Comparison of ENCODE assay signal across 29 cellular contexts in the genomic region with DNA sequence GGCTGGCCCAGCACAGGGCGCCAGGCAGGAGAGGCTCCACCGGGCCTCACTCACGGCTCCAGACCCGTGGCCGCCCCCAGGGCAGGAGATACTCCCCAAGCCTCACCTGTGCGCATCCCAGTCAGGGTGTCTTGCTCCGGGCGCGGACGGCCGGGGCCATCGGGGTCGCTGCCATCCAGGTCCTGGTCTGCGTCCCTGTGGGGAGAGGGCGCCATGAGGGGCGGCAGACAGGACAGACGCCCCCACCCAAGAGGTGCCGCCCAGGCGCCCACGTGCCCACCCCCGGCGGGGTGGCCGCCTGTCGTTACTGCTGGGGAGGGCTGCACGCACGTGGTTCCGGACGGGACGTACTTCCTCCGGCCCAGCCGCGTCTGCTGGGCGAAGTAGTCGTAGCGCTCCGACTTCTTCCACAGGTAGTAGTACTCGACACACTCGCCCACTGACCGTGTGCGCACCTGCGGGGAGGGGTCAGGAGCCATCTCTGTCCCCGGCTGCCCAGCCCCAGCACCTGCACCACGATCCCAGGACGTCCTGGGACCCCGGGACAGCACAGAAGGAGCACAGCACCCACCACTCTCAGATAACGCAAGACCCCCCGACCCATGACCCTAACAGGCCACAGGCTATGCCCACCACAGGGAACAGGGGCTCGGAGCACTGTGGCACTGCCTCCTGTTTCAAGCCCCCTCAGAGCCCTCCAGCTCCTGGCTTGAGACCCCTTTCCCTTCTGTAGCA. TPM values are rescaled to one million over a fixed set of nuclear protein-coding genes. Genes with fewer than 3 reads are reported as not detected.
A peak's percentile ranks its signal among the peaks of the same experiment; 100 is the strongest.
DNase-seq lines count a peak whose midpoint lies in the region; ATAC-seq and TF ChIP-seq lines count a peak whose summit lies in the region.
"Had no signal": no experiment of that assay in that cellular context is flagged by ENCODE, and none has a peak within 500 bp of the region (broad histone marks: within the 10 kb centered on the region; RNA-seq: fewer than 3 reads in every experiment).

No MANE protein-coding gene starts in this region.

- H3K9ac ChIP-seq in skeletal muscle tissue (ENCODE audit: low read depth in 1 of 3, low read length in 3 of 3): peak overlapping the region in 1 of 3 donors; percentile 78

- H3K9me3 ChIP-seq in left lung (no peaks in the 10 kb centered on the region), skeletal muscle tissue (ENCODE audit: control insufficient read depth in 3 of 3, low read length in 3 of 3) (no peaks in the 10 kb centered on the region), T-helper 17 cell (ENCODE audit: control insufficient read depth, low read length, poor library complexity, severe bottlenecking) (no peaks in the 10 kb centered on the region), ovary (no peaks in the 10 kb centered on the region)
- H3K9me3 ChIP-seq: BE2C, colonic mucosa, Peyer's patch, thyroid gland had no signal

- H3K36me3 Mint-ChIP-seq in T-helper 17 cell (ENCODE audit: low read depth): peaks cover 5% of the 10 kb centered on the region
- peaks cover 55% of the 10 kb centered on the region for H3K36me3 Mint-ChIP-seq in GM23338 (ENCODE audit: low read depth)
- H3K36me3 Mint-ChIP-seq: natural killer cell treated with Interleukin-12 subunit alpha and Interleukin-12 subunit beta and Interleukin-15 and Interleukin-18, amount 100 ng/mL, for 72 hours had no signal

- H3K4me1 Mint-ChIP-seq in T-helper 17 cell: no peaks in the 10 kb centered on the region
- H3K4me1 Mint-ChIP-seq in GM23338: no peaks in the 10 kb centered on the region
- H3K4me1 Mint-ChIP-seq: activated CD4-positive, alpha-beta T cell treated with anti-CD3 and anti-CD28 coated beads, Interleukin-2, amount 10 ng/mL, durations not matched to agents 24 days and 14 days; activated naive CD8-positive, alpha-beta T cell treated with anti-CD3 and anti-CD28 coated beads, Interleukin-2, amount 10 ng/mL, durations not matched to agents 7 days and 5 days had no signal

- no peak for TF ChIP-seq CTCF in LNCaP clone FGC (IDR thresholded peaks at IDR 0.05; ENCODE audit: control insufficient read depth, extremely low read depth, insufficient read depth)
- no peak for TF ChIP-seq CTCF in left lung (IDR thresholded peaks at IDR 0.05)
- no peak for TF ChIP-seq CTCF in GM23338 (conservative IDR thresholded peaks at IDR 0.05; ENCODE audit: low read depth in 2 of 2)
- TF ChIP-seq CTCF in ovary (IDR thresholded peaks at IDR 0.05): no peak

- peak overlapping the region; percentile 39 to 70 for H3K27ac ChIP-seq in left lung
- no peak overlapping the region for H3K27ac ChIP-seq in skeletal muscle tissue (ENCODE audit: low read depth, low read length)
- H3K27ac ChIP-seq in GM23338 (ENCODE audit: low read depth): no peak overlapping the region
- no peak overlapping the region for H3K27ac ChIP-seq in ovary
- H3K27ac ChIP-seq: colonic mucosa, Peyer's patch, thyroid gland, WERI-Rb-1 had no signal

- WGBS in ovary, 3 donors: 92 to 93% (median 93%) methylated on average over 44 to 48 of the region's 48 CpGs

- TF ChIP-seq POLR2A in ovary (IDR thresholded peaks at IDR 0.05): no peak

- no peak for ATAC-seq in left lung
- no peak for ATAC-seq in T-helper 17 cell
- no peak for ATAC-seq in GM23338
- ATAC-seq: CD8-positive, alpha-beta T cell had no signal

- no peaks in the 10 kb centered on the region for H3F3A ChIP-seq in GM23338 (replicated peaks; ENCODE audit: low read depth)

- TF ChIP-seq EP300 in ovary (IDR thresholded peaks at IDR 0.05): no peak

- H3K27me3 ChIP-seq in left lung (no peaks in the 10 kb centered on the region), skeletal muscle tissue (ENCODE audit: control insufficient read depth in 3 of 3, insufficient read depth in 3 of 3, low read length in 3 of 3) (no peaks in the 10 kb centered on the region), GM23338 (ENCODE audit: insufficient read depth) (no peaks in the 10 kb centered on the region), ovary (no peaks in the 10 kb centered on the region)
- H3K27me3 ChIP-seq: BE2C, colonic mucosa, Peyer's patch, thyroid gland had no signal

- H2AFZ ChIP-seq in GM23338: no peak overlapping the region

- intact Hi-C loops in left lung (cut with DNase I) (no loop called here), ovary (cut with DNase I) (no loop called here)

- no peaks in the 10 kb centered on the region for H4K20me1 ChIP-seq in GM23338 (replicated peaks; ENCODE audit: insufficient read depth)

- 0 out of 2 replicates have a peak, but pooled peaks cover 4% of the 10 kb centered on the region for H3K79me2 ChIP-seq in GM23338 (replicated peaks; ENCODE audit: insufficient read depth)

- no peak overlapping the region for H3K4me2 ChIP-seq in GM23338
- H3K4me2 ChIP-seq: smooth muscle cell had no signal

- H3K9me2 ChIP-seq in GM23338 (ENCODE audit: insufficient read depth): no peaks in the 10 kb centered on the region

- H3K4me3 ChIP-seq in LNCaP clone FGC (ENCODE audit: low read depth, low read length) (peak overlapping the region; percentile 61), left lung (peak overlapping the region in 1 of 2 donors; percentile 42), skeletal muscle tissue (ENCODE audit: low read length in 3 of 3) (peak overlapping the region; percentile 39 to 63 (median 58)), GM23338 (no peak overlapping the region), ovary (no peak overlapping the region)
- H3K4me3 ChIP-seq: colonic mucosa, smooth muscle cell, thyroid gland had no signal

- H3K27me3 Mint-ChIP-seq in T-helper 17 cell (no peaks in the 10 kb centered on the region), GM23338 (ENCODE audit: insufficient read depth, low read depth, poor library complexity) (peaks cover 4% of the 10 kb centered on the region)
- H3K27me3 Mint-ChIP-seq: activated CD4-positive, alpha-beta T cell treated with anti-CD3 and anti-CD28 coated beads, Interleukin-2, amount 10 ng/mL, durations not matched to agents 24 days and 14 days; activated naive CD8-positive, alpha-beta T cell treated with anti-CD3 and anti-CD28 coated beads, Interleukin-2, amount 10 ng/mL, durations not matched to agents 7 days and 5 days; activated T-cell treated with anti-CD3 and anti-CD28 coated beads, Interleukin-2, amount 50 U/mL, for 24 hours; natural killer cell treated with Interleukin-12 subunit alpha and Interleukin-12 subunit beta and Interleukin-15 and Interleukin-18, amount 100 ng/mL, for 72 hours; stimulated activated naive CD8-positive, alpha-beta T cell treated with anti-CD3 and anti-CD28 coated beads, Interleukin-15, Interleukin-2, amounts not matched to agents 100 ng/mL and 50 ng/mL, for 24 hours had no signal

- H3K27ac Mint-ChIP-seq in T-helper 17 cell (no peak overlapping the region), GM23338 (no peak overlapping the region)
- H3K27ac Mint-ChIP-seq: activated CD4-positive, alpha-beta T cell treated with anti-CD3 and anti-CD28 coated beads, Interleukin-2, amount 10 ng/mL, durations not matched to agents 24 days and 14 days; activated naive CD8-positive, alpha-beta T cell treated with anti-CD3 and anti-CD28 coated beads, Interleukin-2, amount 10 ng/mL, durations not matched to agents 7 days and 5 days; activated T-cell treated with anti-CD3 and anti-CD28 coated beads, Interleukin-2, amount 50 U/mL, for 24 hours; CD8-positive, alpha-beta T cell; natural killer cell treated with Interleukin-12 subunit alpha and Interleukin-12 subunit beta and Interleukin-15 and Interleukin-18, amount 100 ng/mL, for 72 hours; stimulated activated naive CD8-positive, alpha-beta T cell treated with anti-CD3 and anti-CD28 coated beads, Interleukin-15, Interleukin-2, amounts not matched to agents 100 ng/mL and 50 ng/mL, for 24 hours had no signal

- H3K9me3 Mint-ChIP-seq in GM23338: no peaks in the 10 kb centered on the region; the same call in 2 of the 3 replicates
- H3K9me3 Mint-ChIP-seq: activated CD4-positive, alpha-beta T cell treated with anti-CD3 and anti-CD28 coated beads, Interleukin-2, amount 10 ng/mL, durations not matched to agents 24 days and 14 days; activated naive CD8-positive, alpha-beta T cell treated with anti-CD3 and anti-CD28 coated beads, Interleukin-2, amount 10 ng/mL, durations not matched to agents 7 days and 5 days; activated T-cell treated with anti-CD3 and anti-CD28 coated beads, Interleukin-2, amount 50 U/mL, for 24 hours; CD8-positive, alpha-beta T cell; natural killer cell treated with Interleukin-12 subunit alpha and Interleukin-12 subunit beta and Interleukin-15 and Interleukin-18, amount 100 ng/mL, for 72 hours; stimulated activated naive CD8-positive, alpha-beta T cell treated with anti-CD3 and anti-CD28 coated beads, Interleukin-15, Interleukin-2, amounts not matched to agents 100 ng/mL and 50 ng/mL, for 24 hours had no signal

- H3K36me3 ChIP-seq in left lung: peaks cover 0 to 79% of the 10 kb centered on the region in 2 donors
- peaks cover 24 to 47% (median 41%) of the 10 kb centered on the region in 3 donors for H3K36me3 ChIP-seq in skeletal muscle tissue (ENCODE audit: control insufficient read depth in 3 of 3, insufficient read depth in 3 of 3, low read length in 3 of 3)
- no peaks in the 10 kb centered on the region; the same call in 1 of the 2 replicates for H3K36me3 ChIP-seq in GM23338 (ENCODE audit: insufficient read depth)
- no peaks in the 10 kb centered on the region for H3K36me3 ChIP-seq in ovary
- H3K36me3 ChIP-seq: colonic mucosa had no signal

- peaks cover 0 to 3% of the 10 kb centered on the region in 2 donors for H3K4me1 ChIP-seq in left lung
- H3K4me1 ChIP-seq in skeletal muscle tissue (ENCODE audit: control insufficient read depth in 3 of 3, insufficient read depth in 3 of 3, low read length in 3 of 3): peaks cover 0 to 4% (median 0%) of the 10 kb centered on the region in 3 donors
- H3K4me1 ChIP-seq in GM23338 (ENCODE audit: insufficient read depth): no peaks in the 10 kb centered on the region
- peaks cover 2% of the 10 kb centered on the region for H3K4me1 ChIP-seq in ovary (ENCODE audit: insufficient read depth)
- H3K4me1 ChIP-seq: BE2C, colonic mucosa, Peyer's patch, thyroid gland had no signal

- no peak overlapping the region for H3K4me3 Mint-ChIP-seq in T-helper 17 cell
- no peak overlapping the region for H3K4me3 Mint-ChIP-seq in GM23338
- H3K4me3 Mint-ChIP-seq: activated CD4-positive, alpha-beta T cell treated with anti-CD3 and anti-CD28 coated beads, Interleukin-2, amount 10 ng/mL, durations not matched to agents 24 days and 14 days; activated naive CD8-positive, alpha-beta T cell treated with anti-CD3 and anti-CD28 coated beads, Interleukin-2, amount 10 ng/mL, durations not matched to agents 7 days and 5 days; activated T-cell treated with anti-CD3 and anti-CD28 coated beads, Interleukin-2, amount 50 U/mL, for 24 hours; CD8-positive, alpha-beta T cell; natural killer cell treated with Interleukin-12 subunit alpha and Interleukin-12 subunit beta and Interleukin-15 and Interleukin-18, amount 100 ng/mL, for 72 hours; stimulated activated naive CD8-positive, alpha-beta T cell treated with anti-CD3 and anti-CD28 coated beads, Interleukin-15, Interleukin-2, amounts not matched to agents 100 ng/mL and 50 ng/mL, for 24 hours had no signal

- DNase-seq in D341Med (ENCODE audit: low spot score): peak; percentile 38
- DNase-seq in LNCaP clone FGC (ENCODE audit: low read depth): no peak
- DNase-seq in left lung: peak in 1 of 2 donors; percentile 78
- no peak for DNase-seq in T-helper 17 cell
- DNase-seq in GM23338 (ENCODE audit: low spot score): no peak
- no peak for DNase-seq in ovary
- DNase-seq: ACHN; activated CD4-positive, alpha-beta T cell treated with anti-CD3 and anti-CD28 coated beads, Interleukin-2, amount 10 ng/mL, durations not matched to agents 24 days and 14 days; activated gamma-delta T cell treated with Interleukin-2 at 50 U/mL for 16 hours; activated naive CD8-positive, alpha-beta T cell treated with anti-CD3 and anti-CD28 coated beads, Interleukin-2, amount 10 ng/mL, durations not matched to agents 7 days and 5 days; activated T-cell treated with anti-CD3 and anti-CD28 coated beads, Interleukin-2, amount 50 U/mL, for 24 hours; BE2C; CD8-positive, alpha-beta T cell; colonic mucosa; effector CD4-positive, alpha-beta T cell; IMR-90; NCI-H1436 treated with DMSO at 0.1 percent for 48 hours; NCI-H2081 treated with DMSO at 0.1 percent for 48 hours; NCI-H345; stimulated activated CD4-positive, alpha-beta T cell treated with anti-CD3 and anti-CD28 coated beads, Interleukin-1b, Interleukin-23, amount 100 ng/mL, for 48 hours; T1000; thyroid gland; WERI-Rb-1 had no signal

RNA-seq across cellular contexts. Expression of gene PLPP2, which starts 17.4 kb away (rescaled TPM):
- total RNA-seq in left lung (10 to 100 TPM in 1 of 2 donors, 1 to 10 TPM in 1; 3.2 to 13.8 TPM), skeletal muscle tissue (1.0 TPM), T-helper 17 cell (1 to 10 TPM in 1 of 2 donors, under 1 TPM in 1; 0.60 to 2.3 TPM), ovary (10 to 100 TPM in 3 of 7 donors, 1 to 10 TPM in 4; 3.0 to 75.0 (median 5.9) TPM)
- 75.8 and 82.6 TPM in 2 replicates for total RNA-seq in GM23338 (2014; rRNA removed; shearing (Covaris generic))
- polyA plus RNA-seq in GM23338 (2016; fragmentation: Nextera tagmentation; extraction: Ambion mirVana) (52.9 and 58.3 TPM in 2 replicates), ovary (1 to 10 TPM in 1 of 2 donors, under 1 TPM in 1; 0.68 to 3.1 TPM)
- total RNA-seq: activated naive CD8-positive, alpha-beta T cell treated with anti-CD3 and anti-CD28 coated beads, Interleukin-2, amount 10 ng/mL, durations not matched to agents 7 days and 5 days; G401 had no signal

RNA-seq across cellular contexts. Expression of gene MIER2, which starts 36.0 kb away (rescaled TPM):
- total RNA-seq in left lung: 10 to 100 TPM; 24.8 to 41.6 TPM
- total RNA-seq in skeletal muscle tissue: 3.7 TPM
- total RNA-seq in T-helper 17 cell: 10 to 100 TPM; 13.1 to 13.8 TPM
- 37.9 and 41.3 TPM in 2 replicates for total RNA-seq in GM23338 (2014; rRNA removed; shearing (Covaris generic))
- 30.2 and 34.0 TPM in 2 replicates for polyA plus RNA-seq in GM23338 (2016; fragmentation: Nextera tagmentation; extraction: Ambion mirVana)
- 10 to 100 TPM in 6 of 7 donors, 1 to 10 TPM in 1; 9.8 to 29.6 (median 22.8) TPM for total RNA-seq in ovary
- 10 to 100 TPM; 13.3 to 15.0 TPM for polyA plus RNA-seq in ovary

Comparison
In these comparisons a context has a peak if more than half of its experiments do, and no peak if none do; other contexts are left out.
1. H3K4me3 ChIP-seq: peak in LNCaP clone FGC (single experiment) and skeletal muscle tissue (3 of 3); none in GM23338 (single experiment) and ovary (single experiment).
2. H3K27ac ChIP-seq: peak in left lung (2 of 2); none in skeletal muscle tissue (single experiment), GM23338 (single experiment) and ovary (0 of 2).